In genomic region chr5:139745121-139745799, GRCh38 we compare ENCODE assay signal across 8 cellular contexts. TPM values are rescaled to one million over a fixed set of nuclear protein-coding genes. Genes with fewer than 3 reads are reported as not detected.
A peak's percentile ranks its signal among the peaks of the same experiment; 100 is the strongest.
DNase-seq lines count a peak whose midpoint lies in the region; ATAC-seq and TF ChIP-seq lines count a peak whose summit lies in the region.

No MANE protein-coding gene starts in this region.

- H3K36me3 ChIP-seq in DOHH2 (ENCODE audit: control insufficient read depth, low read length), result no peaks in the 10 kb centered on the region
- H3K36me3 ChIP-seq in adipocyte (ENCODE audit: control insufficient read depth, insufficient read depth, low read length, severe bottlenecking), result no peaks in the 10 kb centered on the region
- no peaks in the 10 kb centered on the region for H3K36me3 ChIP-seq in iPS-20b (ENCODE audit: insufficient read depth, low read depth, low read length)

- H3K4me3 ChIP-seq in DOHH2 (ENCODE audit: low read length), result no peak overlapping the region
- peak overlapping the region; percentile 37 for H3K4me3 ChIP-seq in adipocyte (ENCODE audit: low read length)
- peak overlapping the region; percentile 53; the same call in 1 of the 2 replicates for H3K4me3 ChIP-seq in iPS-20b (ENCODE audit: low read length)

- H3K27me3 ChIP-seq in DOHH2 (ENCODE audit: control insufficient read depth, low read length) (peaks cover 22% of the 10 kb centered on the region), adipocyte (replicated peaks; ENCODE audit: control insufficient read depth, insufficient read depth, low read length) (no peaks in the 10 kb centered on the region), iPS-20b (ENCODE audit: insufficient read depth, low read length) (peaks cover 70% of the 10 kb centered on the region)

- H4K20me1 ChIP-seq in DOHH2 (ENCODE audit: control insufficient read depth, insufficient read depth, low read depth, low read length), result 0 out of 2 replicates have a peak, but pooled peaks cover 2% of the 10 kb centered on the region

- H3K9ac ChIP-seq in adipocyte (ENCODE audit: low read length) (peak overlapping the region; percentile 81), iPS-20b (ENCODE audit: low read depth, low read length) (no peak overlapping the region)

- H3K9me2 ChIP-seq in DOHH2 (replicated peaks; ENCODE audit: control insufficient read depth, low read length), result no peaks in the 10 kb centered on the region

- H3K27ac ChIP-seq in DOHH2 (ENCODE audit: low read depth, low read length) (no peak overlapping the region), iPS-20b (ENCODE audit: low read length) (no peak overlapping the region), temporal lobe (ENCODE audit: low read depth, low read length) (peak overlapping the region; percentile 92)

- H3K4me2 ChIP-seq in DOHH2 (ENCODE audit: low read length), result peak overlapping the region; percentile 73

- peak; percentile 28 for ATAC-seq in HG03060 (IDR thresholded peaks at IDR 0.05; ENCODE audit: low read depth, unreplicated experiment)
- ATAC-seq in GM19328 (IDR thresholded peaks at IDR 0.05; ENCODE audit: unreplicated experiment), result no peak

- H3K9me3 ChIP-seq in DOHH2 (ENCODE audit: control insufficient read depth, insufficient read depth, low read length), result no peaks in the 10 kb centered on the region
- no peaks in the 10 kb centered on the region for H3K9me3 ChIP-seq in adipocyte (ENCODE audit: control insufficient read depth, low read length)
- H3K9me3 ChIP-seq in iPS-20b (ENCODE audit: insufficient read depth, low read depth, low read length), result no peaks in the 10 kb centered on the region

- TF ChIP-seq CTCF in DOHH2 (IDR thresholded peaks at IDR 0.05; ENCODE audit: low read depth, low read length, poor library complexity, severe bottlenecking), result no peak

- peaks cover 3% of the 10 kb centered on the region; the same call in 1 of the 2 replicates for H3F3A ChIP-seq in DOHH2 (ENCODE audit: control insufficient read depth, insufficient read depth)

- H3K79me2 ChIP-seq in DOHH2 (ENCODE audit: control insufficient read depth, low read length), result no peaks in the 10 kb centered on the region

- H3K4me1 ChIP-seq in DOHH2 (ENCODE audit: control insufficient read depth, low read length) (peaks cover 67% of the 10 kb centered on the region), adipocyte (ENCODE audit: control insufficient read depth, insufficient read depth, low read length) (peaks cover 37% of the 10 kb centered on the region), iPS-20b (ENCODE audit: insufficient read depth, low read length) (peaks cover 25% of the 10 kb centered on the region)

- DNase-seq in adipocyte (ENCODE audit: low read depth) (peak; percentile 85), OCI-M2 (lab: John Stamatoyannopoulos, UW; ENCODE audit: unreplicated experiment) (no peak), NCI-H2227 (lab: John Stamatoyannopoulos, UW; ENCODE audit: unreplicated experiment) (no peak)

RNA-seq across cellular contexts. Expression of gene PSD2, which starts 50.3 kb away (rescaled TPM):
- 31.2 TPM for total RNA-seq in temporal lobe
